In the genomic region with DNA sequence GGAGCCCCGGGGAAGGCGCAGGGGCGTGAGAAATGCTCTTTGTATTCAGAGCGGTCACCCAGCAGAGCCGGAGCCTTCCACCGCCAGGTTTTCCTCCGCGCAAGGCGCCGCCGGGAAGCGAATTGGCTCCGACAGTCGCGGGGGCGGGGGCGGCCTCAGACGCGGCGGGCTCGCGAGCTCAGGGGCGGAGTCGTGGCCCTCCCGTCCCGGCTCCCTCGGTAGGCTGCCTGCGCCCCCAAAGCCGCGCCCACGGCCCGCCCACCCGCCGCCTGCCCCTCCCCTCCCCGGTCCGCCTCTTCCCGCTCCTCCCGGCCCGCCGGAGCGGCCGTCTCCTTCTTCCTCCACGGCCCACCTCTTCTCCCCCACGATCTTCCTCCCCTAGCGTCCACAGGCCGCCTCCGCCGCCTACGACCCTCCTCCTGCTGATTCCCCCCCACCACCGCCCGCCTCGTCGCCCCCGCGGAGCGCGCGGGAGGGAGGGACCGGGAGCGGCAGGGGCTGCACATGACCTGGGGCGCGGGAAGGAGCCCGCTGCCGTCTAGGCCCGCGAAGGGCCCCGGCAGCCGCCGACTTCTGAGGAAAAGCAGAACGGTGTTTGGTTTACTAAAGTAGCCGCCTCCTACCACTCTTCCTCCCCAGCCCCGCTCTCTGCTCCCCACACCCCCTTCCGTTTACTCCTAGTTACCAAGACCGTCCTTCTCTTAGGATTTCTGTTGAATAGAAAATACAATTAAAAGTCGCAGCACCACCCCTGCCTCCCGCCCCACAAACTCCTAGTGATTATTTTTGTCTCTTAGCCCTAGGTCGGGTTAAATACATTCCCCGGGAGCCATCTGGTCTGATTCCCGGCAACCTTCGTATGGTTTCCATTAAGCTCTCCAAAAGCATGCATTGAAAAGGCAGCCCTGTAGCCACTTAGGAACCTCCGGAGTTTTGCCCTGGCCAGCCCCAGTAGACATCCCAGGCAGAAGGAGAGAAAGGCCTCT, we compare ENCODE assay signal across 8 cellular contexts. TPM values are rescaled to one million over a fixed set of nuclear protein-coding genes. Genes with fewer than 3 reads are reported as not detected.
DNase-seq lines count a peak whose midpoint lies in the region; ATAC-seq and TF ChIP-seq lines count a peak whose summit lies in the region.

No MANE protein-coding gene starts in this region.

- TF ChIP-seq CTCF in adrenal gland (IDR thresholded peaks at IDR 0.05) (peak in 2 of 6 experiments; percentile 5 to 17), heart right ventricle (IDR thresholded peaks at IDR 0.05) (peak in 1 of 9 donors; percentile 23), transverse colon (IDR thresholded peaks at IDR 0.05) (peak in 1 of 5 experiments; percentile 20)

- WGBS in adrenal gland, 4 donors: 1 to 8% (median 2%) methylated on average over 17 to 78 of the region's 81 CpGs
- 1% methylated on average over 51 to 81 of the region's 81 CpGs for WGBS in heart right ventricle, 2 donors
- 0 to 2% methylated on average over 10 to 53 of the region's 81 CpGs for WGBS in transverse colon (ENCODE audit: low coverage in 1 of 2), 2 donors

- peak; percentile 68 for DNase-seq in NCI-H128 (lab: John Stamatoyannopoulos, UW; ENCODE audit: unreplicated experiment)
- peak; percentile 65 for DNase-seq in T follicular helper cell (ENCODE audit: low read depth)
- DNase-seq in adrenal gland: peak; percentile 93 to 97 (median 95)
- DNase-seq in heart right ventricle: peak; percentile 96 to 97
- DNase-seq in pons (ENCODE audit: low spot score): peak; percentile 86
- peak; percentile 95 for DNase-seq in transverse colon

- ATAC-seq in HG02642 (IDR thresholded peaks at IDR 0.05; ENCODE audit: poor library complexity, unreplicated experiment) (peak; percentile 87), heart right ventricle (peak; percentile 92 to 97 (median 95))

- peak overlapping the region in 2 of 4 donors; percentile 69 to 75 for H3K4me3 ChIP-seq in adrenal gland
- H3K4me3 ChIP-seq in heart right ventricle: peak overlapping the region; percentile 11 to 78 (median 66)
- peak overlapping the region; percentile 56 to 87 (median 60) for H3K4me3 ChIP-seq in transverse colon

- no peaks in the 10 kb centered on the region for H3K36me3 ChIP-seq in adrenal gland (replicated peaks in 1 of 2)
- H3K36me3 ChIP-seq in heart right ventricle: no peaks in the 10 kb centered on the region
- no peaks in the 10 kb centered on the region for H3K36me3 ChIP-seq in transverse colon

- peak; percentile 25 for TF ChIP-seq POLR2A in GM10847 (IDR thresholded peaks at IDR 0.05; ENCODE audit: extremely low read depth, insufficient read length)
- peak; percentile 49 to 76 for TF ChIP-seq POLR2A in adrenal gland (IDR thresholded peaks at IDR 0.05)
- TF ChIP-seq POLR2A in transverse colon (IDR thresholded peaks at IDR 0.05): peak; percentile 77

- in situ Hi-C loops in transverse colon (cut with MboI; ENCODE audit: low pct_ligation_motif_present in 1 of 4, low pct_unique_long_range_greater_than_20kb in 1 of 4, low sequenced_read_pairs in 3 of 4): no loop called here

- peak overlapping the region; percentile 45 to 98 (median 94) for H3K27ac ChIP-seq in adrenal gland
- H3K27ac ChIP-seq in heart right ventricle: peak overlapping the region; percentile 93 to 100 (median 98)
- peak overlapping the region; percentile 92 to 96 (median 93) for H3K27ac ChIP-seq in transverse colon

- H3K9me3 ChIP-seq in adrenal gland (replicated peaks in 1 of 3) (no peaks in the 10 kb centered on the region), heart right ventricle (no peaks in the 10 kb centered on the region), transverse colon (no peaks in the 10 kb centered on the region)

- H3K27me3 ChIP-seq in adrenal gland: no peaks in the 10 kb centered on the region
- no peaks in the 10 kb centered on the region for H3K27me3 ChIP-seq in heart right ventricle
- no peaks in the 10 kb centered on the region for H3K27me3 ChIP-seq in transverse colon

- intact Hi-C loops in adrenal gland (cut with DNase I) (no loop called here), heart right ventricle (cut with DNase I) (loop anchor here in 7 of 10 donors (2.0 to 10.0 kb wide), 12 partner anchors 52 to 442 kb away; a partner anchor contains a TSS), transverse colon (cut with DNase I; ENCODE audit: low total_unique reads) (loop anchor here (10.0 kb wide), 1 partner anchor 202 kb away; a partner anchor contains a TSS)

- no peak for TF ChIP-seq EP300 in transverse colon (IDR thresholded peaks at IDR 0.05; ENCODE audit: low read depth)

- H3K4me1 ChIP-seq in adrenal gland (replicated peaks in 1 of 2) (peaks cover 20 to 21% of the 10 kb centered on the region in 2 donors), heart right ventricle (peaks cover 12 to 64% (median 42%) of the 10 kb centered on the region in 9 donors), transverse colon (peaks cover 17 to 62% (median 49%) of the 10 kb centered on the region in 4 donors)

RNA-seq across cellular contexts. Expression of a gene that starts 53.2 kb away (rescaled TPM):
- total RNA-seq in adrenal gland (not detected), heart right ventricle (not detected), transverse colon (not detected)
- polyA plus RNA-seq in adrenal gland (not detected), heart right ventricle (not detected)

Comparison
In these comparisons a context has a peak if more than half of its experiments do, and no peak if none do; other contexts are left out.
1. POLR2A ChIP-seq: peak in every context shown above with its lines; median percentile 77 in transverse colon; 62 in adrenal gland; 25 in GM10847.
2. intact Hi-C loops: an anchor here in heart right ventricle (2.0 to 10.0 kb wide) and transverse colon (10.0 kb wide); none called in adrenal gland.